In genomic region chr10:125124114-125124486, GRCh38 we compare ENCODE assay signal across 12 cellular contexts. TPM values are rescaled to one million over a fixed set of nuclear protein-coding genes. Genes with fewer than 3 reads are reported as not detected.
DNase-seq lines count a peak whose midpoint lies in the region; ATAC-seq and TF ChIP-seq lines count a peak whose summit lies in the region.
"Had no signal": no experiment of that assay in that cellular context is flagged by ENCODE, and none has a peak within 500 bp of the region (broad histone marks: within the 10 kb centered on the region; RNA-seq: fewer than 3 reads in every experiment).

No MANE protein-coding gene starts in this region.

- WGBS in suprapubic skin, result 61% methylated on average over 9 of the region's 11 CpGs

- no peaks in the 10 kb centered on the region for H3K9me2 ChIP-seq in PC-9 (ENCODE audit: insufficient read depth)

- H3K36me3 ChIP-seq in PC-9 (ENCODE audit: low read depth) (0 out of 2 replicates have a peak, but pooled peaks cover 3% of the 10 kb centered on the region), colonic mucosa (no peaks in the 10 kb centered on the region), mucosa of descending colon (ENCODE audit: low read depth) (no peaks in the 10 kb centered on the region), suprapubic skin (no peaks in the 10 kb centered on the region)

- peaks cover 82% of the 10 kb centered on the region for H4K20me1 ChIP-seq in PC-9 (ENCODE audit: insufficient read depth)

- TF ChIP-seq POLR2A in suprapubic skin (IDR thresholded peaks at IDR 0.05), result no peak

- H3K4me1 ChIP-seq in PC-9 (replicated peaks; ENCODE audit: insufficient read depth) (peaks cover 26% of the 10 kb centered on the region), colonic mucosa (peaks cover 20% of the 10 kb centered on the region), mucosa of descending colon (ENCODE audit: low read depth) (peaks cover 31% of the 10 kb centered on the region), suprapubic skin (peaks cover 49% of the 10 kb centered on the region)

- H3K9me3 ChIP-seq in PC-9 (ENCODE audit: insufficient read depth, low read depth), result no peaks in the 10 kb centered on the region
- no peaks in the 10 kb centered on the region for H3K9me3 ChIP-seq in colonic mucosa
- no peaks in the 10 kb centered on the region for H3K9me3 ChIP-seq in mucosa of descending colon
- no peaks in the 10 kb centered on the region for H3K9me3 ChIP-seq in suprapubic skin

- H3K27me3 ChIP-seq in PC-9 (ENCODE audit: insufficient read depth, low read depth), result no peaks in the 10 kb centered on the region
- no peaks in the 10 kb centered on the region for H3K27me3 ChIP-seq in colonic mucosa
- H3K27me3 ChIP-seq in suprapubic skin, result no peaks in the 10 kb centered on the region

- no peak for TF ChIP-seq CTCF in PC-9 (conservative IDR thresholded peaks at IDR 0.05)
- TF ChIP-seq CTCF in colonic mucosa (IDR thresholded peaks at IDR 0.05), result no peak
- TF ChIP-seq CTCF in mucosa of descending colon (IDR thresholded peaks at IDR 0.05), result no peak
- no peak for TF ChIP-seq CTCF in suprapubic skin (IDR thresholded peaks at IDR 0.05)

- peak; percentile 32 for ATAC-seq in mucosa of descending colon
- no peak for ATAC-seq in HG03139 (IDR thresholded peaks at IDR 0.05; ENCODE audit: unreplicated experiment)
- ATAC-seq: stimulated activated naive CD8-positive, alpha-beta T cell treated with anti-CD3 and anti-CD28 coated beads, Interleukin-15, Interleukin-2, amounts not matched to agents 100 U/mL and 50 U/mL, for 24 hours had no signal

- H3K27ac ChIP-seq in PC-9, result peak overlapping the region; percentile 82
- peak overlapping the region; percentile 75 for H3K27ac ChIP-seq in colonic mucosa
- peak overlapping the region; percentile 64 for H3K27ac ChIP-seq in suprapubic skin

- no peak overlapping the region for H2AFZ ChIP-seq in PC-9

- no peak for TF ChIP-seq EP300 in suprapubic skin (IDR thresholded peaks at IDR 0.05)

- peaks cover 6% of the 10 kb centered on the region; the same call in 1 of the 2 replicates for H3F3A ChIP-seq in PC-9 (ENCODE audit: insufficient read depth, low read depth)

- peak overlapping the region; percentile 54 for H3K4me2 ChIP-seq in PC-9

- no peak overlapping the region for H3K4me3 ChIP-seq in PC-9
- no peak overlapping the region for H3K4me3 ChIP-seq in colonic mucosa
- H3K4me3 ChIP-seq in mucosa of descending colon, result no peak overlapping the region
- peak overlapping the region; percentile 24 for H3K4me3 ChIP-seq in suprapubic skin

- peaks cover 94% of the 10 kb centered on the region for H3K79me2 ChIP-seq in PC-9 (ENCODE audit: low read depth)

- H3K9ac ChIP-seq in colonic mucosa (ENCODE audit: low read depth in 2 of 2, low read length in 2 of 2), result peak overlapping the region; percentile 62 to 83

- intact Hi-C loops in PC-9 (cut with micrococcal nuclease; ENCODE audit: unreplicated experiment) (loop anchor here (5.0 kb wide), 2 partner anchors 33 to 77 kb away; no protein-coding TSS in a partner anchor), colonic mucosa (cut with DNase I) (no loop called here), mucosa of descending colon (cut with DNase I, micrococcal nuclease) (no loop called here)

- POLR2A ChIA-PET in PC-9 (lab: Charles Lee; ENCODE audit: unreplicated experiment), result no interaction called here

- CTCF ChIA-PET in PC-9 (lab: Charles Lee), result no interaction called here

- DNase-seq in PC-9 (no peak), colonic mucosa (no peak), mucosa of descending colon (no peak), suprapubic skin (ENCODE audit: low spot score in 2 of 2) (no peak), LoVo (ENCODE audit: low spot score) (no peak)
- no peak for DNase-seq in stimulated activated naive CD4-positive, alpha-beta T cell treated with Interleukin-2 at 50 U/mL for 16 hours (lab: John Stamatoyannopoulos, UW)
- DNase-seq in activated CD4-positive, alpha-beta T cell treated with anti-CD3 and anti-CD28 coated beads, Interleukin-2, amount 50 U/mL, for 4 hours, result no peak
- DNase-seq: activated CD8-positive, alpha-beta memory T cell treated with anti-CD3 and anti-CD28 coated beads, Interleukin-2, amount 50 U/mL, for 48 hours; NCI-H1694; stimulated activated CD4-positive, alpha-beta T cell treated with anti-CD3 and anti-CD28 coated beads, Interleukin-1b, Interleukin-23, amount 100 ng/mL, for 48 hours; stimulated activated naive CD8-positive, alpha-beta T cell treated with anti-CD3 and anti-CD28 coated beads, Interleukin-15, Interleukin-2, amounts not matched to agents 100 U/mL and 50 U/mL, for 24 hours had no signal

- BruUV-seq in PC-9 (replicated peaks; lab: Mats Ljungman, UMichigan), result no TSS peak

RNA-seq across cellular contexts. Expression of gene CTBP2, which starts 36.3 kb away (rescaled TPM):
- total RNA-seq in PC-9 (2021) (60.5 and 64.4 TPM in 2 replicates), colonic mucosa (100 to 1,000 TPM; 106 to 172 TPM), mucosa of descending colon (100 to 1,000 TPM; 109 to 137 (median 121) TPM), suprapubic skin (10 to 100 TPM; 19.7 to 45.7 (median 29.4) TPM)
